In genomic region chrX:132615396-132616131, GRCh38 we compare ENCODE assay signal across 8 cellular contexts.
DNase-seq lines count a peak whose midpoint lies in the region; ATAC-seq and TF ChIP-seq lines count a peak whose summit lies in the region.

No MANE protein-coding gene starts in this region.

- H3K36me3 Mint-ChIP-seq in Caco-2 (ENCODE audit: insufficient read depth, unreplicated experiment) (no peaks in the 10 kb centered on the region), glutamatergic neuron (ENCODE audit: unreplicated experiment) (no peaks in the 10 kb centered on the region)
- no peaks in the 10 kb centered on the region for H3K36me3 Mint-ChIP-seq in activated T-cell treated with anti-CD3 and anti-CD28 coated beads, Interleukin-2, amount 50 U/mL, for 72 hours (ENCODE audit: insufficient read depth in 2 of 2)

- H3K4me1 Mint-ChIP-seq in Caco-2 (ENCODE audit: low read depth, unreplicated experiment) (peaks cover 5% of the 10 kb centered on the region), glutamatergic neuron (ENCODE audit: low read depth, unreplicated experiment) (no peaks in the 10 kb centered on the region)
- H3K4me1 Mint-ChIP-seq in activated T-cell treated with anti-CD3 and anti-CD28 coated beads, Interleukin-2, amount 50 U/mL, for 72 hours (ENCODE audit: low read depth) = no peaks in the 10 kb centered on the region

- no peak overlapping the region for H3K4me3 ChIP-seq in Caco-2 (ENCODE audit: low read depth, low read length)

- intact Hi-C loops in Caco-2 (cut with micrococcal nuclease; ENCODE audit: unreplicated experiment) = loop anchor here (2.0 kb wide), 1 partner anchor 125 kb away; no protein-coding TSS in a partner anchor

- TF ChIP-seq CTCF in Caco-2 (IDR thresholded peaks at IDR 0.05; ENCODE audit: insufficient read depth in 1 of 2, low read depth in 1 of 2, low read length in 1 of 2, severe bottlenecking in 1 of 2, unreplicated experiment in 1 of 2) (peak; percentile 33 to 43), GM20000 (IDR thresholded peaks at IDR 0.05; ENCODE audit: extremely low read depth, missing control alignments) (peak; percentile 8), glutamatergic neuron (IDR thresholded peaks at IDR 0.05; ENCODE audit: partially characterized antibody, unreplicated experiment) (peak; percentile 55)

- peaks cover 22% of the 10 kb centered on the region for H3K4me1 ChIP-seq in Caco-2

- H3K27me3 Mint-ChIP-seq in Caco-2 (ENCODE audit: insufficient read depth, unreplicated experiment) = no peaks in the 10 kb centered on the region
- H3K27me3 Mint-ChIP-seq in activated T-cell treated with anti-CD3 and anti-CD28 coated beads, Interleukin-2, amount 50 U/mL, for 72 hours (ENCODE audit: low read depth) = peaks cover 57% of the 10 kb centered on the region
- H3K27me3 Mint-ChIP-seq in glutamatergic neuron (ENCODE audit: unreplicated experiment) = peaks cover 2% of the 10 kb centered on the region

- BruUV-seq in Caco-2 (replicated peaks; lab: Mats Ljungman, UMichigan) = no TSS peak

- CTCF ChIA-PET in Caco-2 (lab: Charles Lee) = interaction anchor here (0.5 to 2.9 kb wide), 12 partner anchors 16 to 770 kb away, joined by 3 to 17 read pairs (median 6); partner anchors contain the start of gene RAP2C

- H3K4me3 Mint-ChIP-seq in Caco-2 (ENCODE audit: unreplicated experiment) = no peak overlapping the region
- no peak overlapping the region for H3K4me3 Mint-ChIP-seq in activated T-cell treated with anti-CD3 and anti-CD28 coated beads, Interleukin-2, amount 50 U/mL, for 72 hours
- H3K4me3 Mint-ChIP-seq in glutamatergic neuron (ENCODE audit: unreplicated experiment) = no peak overlapping the region

- DNase-seq in Caco-2 (peak; percentile 69 to 76), GM20000 (ENCODE audit: low spot score) (peak; percentile 19), NCI-H526 treated with DMSO at 0.1 percent for 48 hours (lab: John Stamatoyannopoulos, UW) (peak; percentile 6), glutamatergic neuron (peak; percentile 34), NCI-H2029 treated with DMSO at 0.1 percent for 48 hours (lab: John Stamatoyannopoulos, UW) (no peak)
- peak; percentile 46 to 48 for DNase-seq in activated T-cell treated with anti-CD3 and anti-CD28 coated beads, Interleukin-2, amount 50 U/mL, for 72 hours
- DNase-seq in stimulated activated CD4-positive, alpha-beta T cell treated with anti-CD3 and anti-CD28 coated beads, Interleukin-15, amount 100 ng/mL, for 48 hours (ENCODE audit: low read depth in 2 of 2) = peak; percentile 16 to 53

- peak; percentile 69 to 76 for ATAC-seq in activated T-cell treated with anti-CD3 and anti-CD28 coated beads, Interleukin-2, amount 50 U/mL, for 72 hours (replicated peaks in 1 of 2)
- no peak for ATAC-seq in HG03135 (IDR thresholded peaks at IDR 0.05; ENCODE audit: unreplicated experiment)

- no peaks in the 10 kb centered on the region for H3K36me3 ChIP-seq in Caco-2 (ENCODE audit: control insufficient read depth, insufficient read depth, low read length)

- H3K9me3 ChIP-seq in Caco-2 = no peaks in the 10 kb centered on the region

- no peaks in the 10 kb centered on the region for H3K27me3 ChIP-seq in Caco-2 (replicated peaks; ENCODE audit: control insufficient read depth, insufficient read depth, low read length)

- POLR2A ChIA-PET in Caco-2 (lab: Charles Lee) = no interaction called here

- H3K27ac Mint-ChIP-seq in Caco-2 (ENCODE audit: unreplicated experiment) (no peak overlapping the region), glutamatergic neuron (ENCODE audit: unreplicated experiment) (no peak overlapping the region)
- H3K27ac Mint-ChIP-seq in activated T-cell treated with anti-CD3 and anti-CD28 coated beads, Interleukin-2, amount 50 U/mL, for 72 hours = no peak overlapping the region

- no peaks in the 10 kb centered on the region for H3K9me3 Mint-ChIP-seq in Caco-2 (ENCODE audit: unreplicated experiment)
- no peaks in the 10 kb centered on the region for H3K9me3 Mint-ChIP-seq in activated T-cell treated with anti-CD3 and anti-CD28 coated beads, Interleukin-2, amount 50 U/mL, for 72 hours
- H3K9me3 Mint-ChIP-seq in glutamatergic neuron (ENCODE audit: unreplicated experiment) = no peaks in the 10 kb centered on the region
